ENCODE assay signal across 29 cellular contexts in the genomic region with DNA sequence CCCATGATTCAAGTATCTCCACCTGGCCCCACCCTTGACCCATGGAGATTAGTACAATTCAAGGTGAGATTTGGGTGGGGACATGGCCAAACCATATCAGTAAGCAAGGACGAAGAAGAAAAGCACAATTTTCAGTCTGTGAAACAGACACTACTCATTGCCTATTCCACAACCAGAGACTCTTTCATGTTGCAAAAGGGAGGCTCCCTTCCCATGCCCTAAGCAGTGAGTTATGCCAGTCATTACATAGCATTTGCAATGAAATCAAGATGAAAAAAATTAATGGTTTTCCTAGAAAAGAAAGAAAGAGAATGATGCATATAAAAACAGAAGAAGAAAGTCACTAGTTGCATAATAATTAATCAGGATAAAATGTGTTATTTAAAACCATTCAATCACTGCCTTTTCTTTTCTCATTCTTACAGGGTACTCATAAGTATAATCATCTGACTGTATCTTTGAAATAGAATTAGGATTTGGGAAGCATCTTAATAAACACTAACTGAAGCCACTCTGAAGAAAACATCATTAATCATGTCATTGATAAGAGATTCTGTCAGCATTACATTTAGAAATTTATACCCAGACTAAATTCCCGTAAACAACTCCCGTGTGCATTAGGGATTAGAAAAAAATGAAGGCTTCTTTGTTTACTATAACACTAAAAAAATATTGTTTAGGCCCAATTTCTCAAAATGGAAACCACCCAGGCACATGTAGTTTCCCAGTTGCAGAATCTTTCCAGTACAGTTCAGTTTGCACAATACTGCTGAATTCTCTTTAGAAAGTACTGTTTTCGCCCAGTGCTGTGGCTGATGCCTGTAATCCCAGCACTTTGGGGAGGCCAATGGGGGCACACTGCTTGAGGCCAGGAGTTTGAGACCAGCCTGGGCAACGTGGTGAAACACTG. TPM values are rescaled to one million over a fixed set of nuclear protein-coding genes. Genes with fewer than 3 reads are reported as not detected.
DNase-seq lines count a peak whose midpoint lies in the region; ATAC-seq and TF ChIP-seq lines count a peak whose summit lies in the region.
"Had no signal": no experiment of that assay in that cellular context is flagged by ENCODE, and none has a peak within 500 bp of the region (broad histone marks: within the 10 kb centered on the region; RNA-seq: fewer than 3 reads in every experiment).

No MANE protein-coding gene starts in this region.

- no peak overlapping the region for H2AFZ ChIP-seq in PC-3 (ENCODE audit: low read length)

- H3K27ac ChIP-seq in AG04450 (ENCODE audit: low read depth, low read length) (peak overlapping the region; percentile 12), PC-3 (ENCODE audit: low read length) (peak overlapping the region; percentile 76), lower lobe of right lung (peak overlapping the region; percentile 7)
- H3K27ac ChIP-seq: HL-60, neutrophil had no signal

- H3F3A ChIP-seq in PC-3 (ENCODE audit: low read length, unreplicated experiment), result no peaks in the 10 kb centered on the region

- no peaks in the 10 kb centered on the region for H3K36me3 ChIP-seq in PC-3 (ENCODE audit: low read depth, low read length)
- H3K36me3 ChIP-seq in lower lobe of right lung, result no peaks in the 10 kb centered on the region
- H3K36me3 ChIP-seq: esophagus squamous epithelium, HAP-1, neutrophil had no signal

- ATAC-seq in PC-3 (no peak), lower lobe of right lung (no peak), GM18861 (IDR thresholded peaks at IDR 0.05; ENCODE audit: unreplicated experiment) (no peak), GM18870 (IDR thresholded peaks at IDR 0.05; ENCODE audit: unreplicated experiment) (no peak), HG03095 (IDR thresholded peaks at IDR 0.05; ENCODE audit: unreplicated experiment) (no peak)
- ATAC-seq: activated naive CD8-positive, alpha-beta T cell treated with anti-CD3 and anti-CD28 coated beads, Interleukin-2, amount 50 U/mL, for 24 hours; HepG2 had no signal

- H3K4me2 ChIP-seq in PC-3 (ENCODE audit: low read length), result peak overlapping the region; percentile 42; the same call in 1 of the 2 replicates

- intact Hi-C loops in PC-3 (cut with micrococcal nuclease) (loop anchor here (2.0 kb wide), 1 partner anchor 22 kb away; no protein-coding TSS in a partner anchor), lower lobe of right lung (cut with DNase I) (no loop called here)

- POLR2A ChIA-PET in AG04450 (lab: Yijun Ruan, JAX), result no interaction called here
- POLR2A ChIA-PET in PC-3 (lab: Charles Lee; ENCODE audit: unreplicated experiment), result interaction anchor here (0.6 kb wide), 1 partner anchor 296 kb away, joined by 3 read pairs; no protein-coding TSS in a partner anchor

- CTCF ChIA-PET in AG04450 (lab: Charles Lee) (interaction anchor here (0.5 kb wide), 1 partner anchor 36 kb away, joined by 5 read pairs; no protein-coding TSS in a partner anchor), PC-3 (lab: Charles Lee) (no interaction called here)

- H3K9me3 ChIP-seq in AG04450 (ENCODE audit: control insufficient read depth, insufficient read depth, low read length) (no peaks in the 10 kb centered on the region), PC-3 (ENCODE audit: low read length) (no peaks in the 10 kb centered on the region), lower lobe of right lung (no peaks in the 10 kb centered on the region)
- H3K9me3 ChIP-seq: Caco-2, esophagus squamous epithelium, HAP-1, neutrophil had no signal

- H3K4me1 ChIP-seq in PC-3 (ENCODE audit: insufficient read depth, low read length) (peaks cover 34% of the 10 kb centered on the region), lower lobe of right lung (peaks cover 9% of the 10 kb centered on the region)
- H3K4me1 ChIP-seq: HAP-1 had no signal

- no peaks in the 10 kb centered on the region for H3K79me2 ChIP-seq in PC-3 (ENCODE audit: low read length)

- no peak overlapping the region for H3K9ac ChIP-seq in PC-3 (ENCODE audit: low read length)

- no peak overlapping the region for H3K4me3 ChIP-seq in AG04450 (ENCODE audit: low read depth, low read length)
- H3K4me3 ChIP-seq in PC-3 (ENCODE audit: low read length), result no peak overlapping the region
- H3K4me3 ChIP-seq in lower lobe of right lung, result no peak overlapping the region
- H3K4me3 ChIP-seq: esophagus squamous epithelium, HAP-1, skin epidermis had no signal

- DNase-seq in AG04450 (ENCODE audit: low read depth, low spot score), result no peak
- DNase-seq in PC-3, result no peak
- peak; percentile 14 for DNase-seq in dedifferentiated amniotic fluid mesenchymal stem cell (ENCODE audit: extremely low spot score)
- no peak for DNase-seq in lower lobe of right lung
- no peak for DNase-seq in islet precursor cell
- DNase-seq: activated CD4-positive, alpha-beta memory T cell treated with anti-CD3 and anti-CD28 coated beads, Interleukin-2, amount 10 ng/mL, durations not matched to agents 7 days and 5 days; activated CD4-positive, CD25-positive, alpha-beta regulatory T cell; activated naive CD8-positive, alpha-beta T cell treated with anti-CD3 and anti-CD28 coated beads, Interleukin-2, amount 50 U/mL, for 24 hours; C1 segment of cervical spinal cord; Caco-2; DND-41; effector memory CD4-positive, alpha-beta T cell; esophagus squamous epithelium; kidney; NCI-H1048; NCI-H187; NCI-H2171 treated with DMSO at 0.1 percent for 48 hours; NCI-H526 treated with DMSO at 0.1 percent for 48 hours had no signal

- H4K20me1 ChIP-seq in PC-3 (ENCODE audit: low read length), result no peaks in the 10 kb centered on the region

- TF ChIP-seq CTCF in AG04450 (IDR thresholded peaks at IDR 0.05; ENCODE audit: low read depth, low read length), result no peak
- no peak for TF ChIP-seq CTCF in PC-3 (conservative IDR thresholded peaks at IDR 0.05; ENCODE audit: low read depth, low read length)
- TF ChIP-seq CTCF in lower lobe of right lung (IDR thresholded peaks at IDR 0.05), result no peak

- BruUV-seq in PC-3 (replicated peaks; lab: Mats Ljungman, UMichigan), result no TSS peak

- no peaks in the 10 kb centered on the region for H3K9me2 ChIP-seq in PC-3 (replicated peaks; ENCODE audit: low read length)

- H3K27me3 ChIP-seq in AG04450 (ENCODE audit: control insufficient read depth, insufficient read depth, low read length) (no peaks in the 10 kb centered on the region), PC-3 (ENCODE audit: low read length) (no peaks in the 10 kb centered on the region), lower lobe of right lung (ENCODE audit: low read depth) (no peaks in the 10 kb centered on the region)
- H3K27me3 ChIP-seq: esophagus squamous epithelium, neutrophil had no signal

RNA-seq across cellular contexts. Expression of a gene that starts 9.1 kb away (rescaled TPM):
- not detected in 2 replicates for polyA plus RNA-seq in AG04450 (2011; rRNA removed)
- not detected in 2 replicates for polyA minus RNA-seq in AG04450 (2011; rRNA and poly(A)+ RNA removed)
- not detected in 2 replicates for total RNA-seq in PC-3 (2014; rRNA removed)
- total RNA-seq in lower lobe of right lung, result not detected
- total RNA-seq: activated CD4-positive, alpha-beta memory T cell treated with anti-CD3 and anti-CD28 coated beads, Interleukin-2, amount 10 ng/mL, durations not matched to agents 7 days and 5 days; Caco-2; esophagus squamous epithelium; HepG2; kidney; myocyte; subcutaneous adipose tissue; ureter had no signal
- polyA plus RNA-seq: HepG2 had no signal

Comparison
In these comparisons a context has a peak if more than half of its experiments do, and no peak if none do; other contexts are left out.
1. H3K27ac ChIP-seq: peak in every context shown above with its lines; median percentile 76 in PC-3; 12 in AG04450; 7 in lower lobe of right lung.